In the genomic region with DNA sequence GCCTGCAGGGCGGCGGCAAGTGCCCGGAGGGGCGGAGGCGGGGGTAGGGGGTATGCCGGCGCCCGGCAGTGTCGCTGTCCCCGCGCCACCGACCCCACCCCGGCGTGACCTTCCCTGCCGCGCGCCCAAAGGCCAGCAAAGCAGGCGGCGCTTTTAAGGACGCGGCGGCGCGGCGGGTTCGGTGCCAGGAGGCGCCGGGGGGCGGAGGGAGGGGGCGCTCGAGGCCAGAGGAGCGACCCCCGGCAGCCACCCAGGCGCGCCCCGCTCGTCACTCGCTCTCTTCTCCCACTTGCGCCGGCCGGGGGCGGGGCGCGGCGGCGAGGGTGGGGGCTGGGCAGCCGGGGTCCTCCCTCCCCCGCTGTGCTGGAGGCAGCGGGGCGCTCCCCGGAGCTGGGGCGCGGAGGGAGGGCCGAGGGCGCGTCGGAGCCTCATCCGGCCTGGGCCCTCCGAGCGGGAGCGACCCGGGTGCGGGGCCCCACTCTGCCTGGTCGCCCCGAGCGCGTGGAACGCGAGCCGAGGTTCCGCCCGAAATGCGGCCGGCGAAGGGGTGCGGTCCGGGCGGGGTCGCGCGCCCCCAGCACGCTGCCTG, we compare ENCODE assay signal across 8 cellular contexts. TPM values are rescaled to one million over a fixed set of nuclear protein-coding genes. Genes with fewer than 3 reads are reported as not detected.
DNase-seq lines count a peak whose midpoint lies in the region; ATAC-seq and TF ChIP-seq lines count a peak whose summit lies in the region.

No MANE protein-coding gene starts in this region.

- no peaks in the 10 kb centered on the region for H3K27me3 ChIP-seq in hepatocyte
- H3K27me3 ChIP-seq in sigmoid colon: no peaks in the 10 kb centered on the region

- DNase-seq in activated CD4-positive, CD25-positive, alpha-beta regulatory T cell (lab: John Stamatoyannopoulos, UW): no peak
- peak; percentile 44 for DNase-seq in activated naive CD8-positive, alpha-beta T cell treated with anti-CD3 and anti-CD28 coated beads, Interleukin-2, amount 50 U/mL, for 24 hours
- DNase-seq in hepatocyte (ENCODE audit: low spot score): peak; percentile 75
- DNase-seq in sigmoid colon: no peak
- DNase-seq in middle frontal gyrus (ENCODE audit: extremely low spot score, low spot score): no peak
- DNase-seq in HuH-7 (ENCODE audit: low spot score): no peak

- WGBS in hepatocyte (ENCODE audit: low lambda C conversion rate, missing lambda C conversion rate): 2% methylated on average over 32 of the region's 82 CpGs
- WGBS in sigmoid colon, 2 donors: 1% methylated on average over 82 of the region's 82 CpGs

- TF ChIP-seq CTCF in hepatocyte (IDR thresholded peaks at IDR 0.05; ENCODE audit: poor library complexity) (no peak), sigmoid colon (IDR thresholded peaks at IDR 0.05) (no peak)

- H3K9me2 ChIP-seq in hepatocyte (replicated peaks; ENCODE audit: insufficient read depth): no peaks in the 10 kb centered on the region

- peak overlapping the region; percentile 97 for H3K4me2 ChIP-seq in hepatocyte

- peak; percentile 42 to 49 for ATAC-seq in activated CD4-positive, CD25-positive, alpha-beta regulatory T cell treated with anti-CD3 and anti-CD28 coated beads, Interleukin-2, amount 50 U/mL, for 24 hours
- peak; percentile 27 for ATAC-seq in activated naive CD8-positive, alpha-beta T cell treated with anti-CD3 and anti-CD28 coated beads, Interleukin-2, amount 50 U/mL, for 24 hours
- ATAC-seq in GM21390 (IDR thresholded peaks at IDR 0.05; ENCODE audit: unreplicated experiment): no peak

- H3K9me3 ChIP-seq in hepatocyte (ENCODE audit: low read depth) (no peaks in the 10 kb centered on the region), sigmoid colon (no peaks in the 10 kb centered on the region)

- H4K20me1 ChIP-seq in hepatocyte (ENCODE audit: insufficient read depth, poor library complexity, severe bottlenecking): no peaks in the 10 kb centered on the region

- intact Hi-C loops in sigmoid colon (cut with DNase I): loop anchor here (2.0 kb wide), 2 partner anchors 20 to 40 kb away; no protein-coding TSS in a partner anchor

- H3K4me3 Mint-ChIP-seq in activated naive CD8-positive, alpha-beta T cell treated with anti-CD3 and anti-CD28 coated beads, Interleukin-2, amount 50 U/mL, for 24 hours: peak overlapping the region; percentile 78

- peak overlapping the region; percentile 89 for H3K4me3 ChIP-seq in hepatocyte
- peak overlapping the region; percentile 66 to 87 (median 75) for H3K4me3 ChIP-seq in sigmoid colon

- H3K27ac ChIP-seq in hepatocyte: peak overlapping the region; percentile 99
- H3K27ac ChIP-seq in sigmoid colon: peak overlapping the region; percentile 93 to 99 (median 98)

- peak in 1 of 2 donors; percentile 15 for TF ChIP-seq POLR2A in sigmoid colon (IDR thresholded peaks at IDR 0.05)

- peak overlapping the region; percentile 74 for H3K27ac Mint-ChIP-seq in activated naive CD8-positive, alpha-beta T cell treated with anti-CD3 and anti-CD28 coated beads, Interleukin-2, amount 50 U/mL, for 24 hours

- TF ChIP-seq EP300 in sigmoid colon (IDR thresholded peaks at IDR 0.05): no peak

- peaks cover 6% of the 10 kb centered on the region for H3K4me1 Mint-ChIP-seq in activated naive CD8-positive, alpha-beta T cell treated with anti-CD3 and anti-CD28 coated beads, Interleukin-2, amount 50 U/mL, for 24 hours

- H3K4me1 ChIP-seq in hepatocyte (ENCODE audit: insufficient read depth) (peaks cover 59% of the 10 kb centered on the region), sigmoid colon (peaks cover 0 to 64% (median 49%) of the 10 kb centered on the region in 4 donors)

- H3K79me2 ChIP-seq in hepatocyte: peaks cover 44% of the 10 kb centered on the region

- H3K27me3 Mint-ChIP-seq in activated naive CD8-positive, alpha-beta T cell treated with anti-CD3 and anti-CD28 coated beads, Interleukin-2, amount 50 U/mL, for 24 hours: peaks cover 45% of the 10 kb centered on the region

- no peaks in the 10 kb centered on the region for H3K36me3 ChIP-seq in hepatocyte (replicated peaks; ENCODE audit: insufficient read depth, low read depth)
- H3K36me3 ChIP-seq in sigmoid colon: no peaks in the 10 kb centered on the region

- H3K36me3 Mint-ChIP-seq in activated naive CD8-positive, alpha-beta T cell treated with anti-CD3 and anti-CD28 coated beads, Interleukin-2, amount 50 U/mL, for 24 hours (ENCODE audit: low read depth): no peaks in the 10 kb centered on the region

- H2AFZ ChIP-seq in hepatocyte: peak overlapping the region; percentile 22

- H3K9me3 Mint-ChIP-seq in activated naive CD8-positive, alpha-beta T cell treated with anti-CD3 and anti-CD28 coated beads, Interleukin-2, amount 50 U/mL, for 24 hours: no peaks in the 10 kb centered on the region

RNA-seq across cellular contexts. Expression of a gene that starts 8.5 kb away (rescaled TPM):
- total RNA-seq in hepatocyte: 6.6 and 8.6 TPM in 2 replicates
- 6.4 and 7.9 TPM in 2 replicates for polyA plus RNA-seq in hepatocyte
- total RNA-seq in sigmoid colon: 10 to 100 TPM in 1 of 4 donors, 1 to 10 TPM in 3; 3.8 to 18.6 (median 7.2) TPM
- 10 to 100 TPM in 1 of 3 donors, 1 to 10 TPM in 2; 1.8 to 12.9 (median 3.0) TPM for polyA plus RNA-seq in sigmoid colon

Comparison
In these comparisons a context has a peak if more than half of its experiments do, and no peak if none do; other contexts are left out.
1. DNase-seq: peak in activated naive CD8-positive, alpha-beta T cell treated with anti-CD3 and anti-CD28 coated beads, Interleukin-2, amount 50 U/mL, for 24 hours (single experiment) and hepatocyte (single experiment); none in activated CD4-positive, CD25-positive, alpha-beta regulatory T cell (0 of 4), sigmoid colon (single experiment), middle frontal gyrus (single experiment) and HuH-7 (single experiment).